ENCODE assay signal across 8 cellular contexts in genomic region chr12:56484566-56484965, GRCh38. TPM values are rescaled to one million over a fixed set of nuclear protein-coding genes. Genes with fewer than 3 reads are reported as not detected.
"Had no signal": no experiment of that assay in that cellular context is flagged by ENCODE, and none has a peak within 500 bp of the region (broad histone marks: within the 10 kb centered on the region; RNA-seq: fewer than 3 reads in every experiment).

No MANE protein-coding gene starts in this region.

- H3K4me3 ChIP-seq: GM12878 had no signal

- FAIRE-seq: GM12878, GM12891, GM12892, GM18507, GM19239 had no signal

- DNase-seq: GDM1, GF-D8 had no signal

- ATAC-seq: GM12878 had no signal

RNA-seq across cellular contexts. Expression of gene MIP, which starts 30.1 kb away (rescaled TPM):
- total RNA-seq: G401 had no signal
